Comparison of ENCODE assay signal across 32 cellular contexts in the genomic region with DNA sequence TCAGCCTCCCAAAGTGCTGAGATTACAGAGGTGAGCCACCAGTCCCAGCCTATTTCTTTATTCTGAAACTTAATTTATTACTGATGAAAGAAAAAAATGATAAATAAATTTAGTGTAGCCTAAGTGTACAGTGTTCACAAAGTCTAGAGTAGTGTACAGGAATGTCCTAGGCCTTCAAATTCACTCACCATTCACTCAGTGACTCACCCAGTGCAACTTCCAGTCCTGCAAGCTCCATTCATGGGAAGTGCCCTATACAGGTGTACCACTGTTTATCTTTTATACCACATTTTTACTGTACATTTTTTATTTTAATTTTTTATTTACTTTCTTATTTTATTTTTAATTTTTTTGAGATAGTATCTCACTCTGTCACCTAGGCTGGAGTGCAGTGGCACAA. TPM values are rescaled to one million over a fixed set of nuclear protein-coding genes. Genes with fewer than 3 reads are reported as not detected.
"Had no signal": no experiment of that assay in that cellular context is flagged by ENCODE, and none has a peak within 500 bp of the region (broad histone marks: within the 10 kb centered on the region; RNA-seq: fewer than 3 reads in every experiment).

No MANE protein-coding gene starts in this region.

- H3K4me3 Mint-ChIP-seq: activated CD4-positive, alpha-beta memory T cell treated with anti-CD3 and anti-CD28 coated beads, Interleukin-2, amount 10 ng/mL, durations not matched to agents 7 days and 5 days; activated CD4-positive, alpha-beta T cell treated with anti-CD3 and anti-CD28 coated beads, Interleukin-2, amount 10 ng/mL, durations not matched to agents 7 days and 5 days; activated naive CD8-positive, alpha-beta T cell; activated T-cell treated with anti-CD3 and anti-CD28 coated beads, Interleukin-2, amount 50 U/mL, for 4 hours; activated T-helper 17 cell treated with anti-CD3 and anti-CD28 coated beads, Interleukin-2, amount 50 U/mL, for 72 hours had no signal

- FAIRE-seq: astrocyte, colon, endometrium, endothelial cell of umbilical vein had no signal

- H3K36me3 ChIP-seq: brain microvascular endothelial cell, esophagus squamous epithelium, heart left ventricle had no signal

- H3K27me3 ChIP-seq: brain microvascular endothelial cell, esophagus squamous epithelium, gastrocnemius medialis, heart left ventricle had no signal

- H3K9me3 ChIP-seq: esophagus squamous epithelium, gastrocnemius medialis, heart left ventricle had no signal

- H3K4me3 ChIP-seq: esophagus squamous epithelium, gastrocnemius medialis, heart left ventricle had no signal

- H3K4me1 Mint-ChIP-seq: activated CD4-positive, alpha-beta memory T cell treated with anti-CD3 and anti-CD28 coated beads, Interleukin-2, amount 10 ng/mL, durations not matched to agents 7 days and 5 days; activated CD4-positive, alpha-beta T cell treated with anti-CD3 and anti-CD28 coated beads, Interleukin-2, amount 10 ng/mL, durations not matched to agents 7 days and 5 days; activated T-helper 17 cell treated with anti-CD3 and anti-CD28 coated beads, Interleukin-2, amount 50 U/mL, for 72 hours had no signal

- H3K27ac Mint-ChIP-seq: activated CD4-positive, alpha-beta memory T cell treated with anti-CD3 and anti-CD28 coated beads, Interleukin-2, amount 10 ng/mL, durations not matched to agents 7 days and 5 days; activated CD4-positive, alpha-beta T cell treated with anti-CD3 and anti-CD28 coated beads, Interleukin-2, amount 10 ng/mL, durations not matched to agents 7 days and 5 days; activated naive CD8-positive, alpha-beta T cell; activated T-helper 17 cell treated with anti-CD3 and anti-CD28 coated beads, Interleukin-2, amount 50 U/mL, for 72 hours had no signal

- ATAC-seq: activated T-cell treated with anti-CD3 and anti-CD28 coated beads, Interleukin-2, amount 50 U/mL, for 4 hours; activated T-helper 17 cell treated with anti-CD3 and anti-CD28 coated beads, Interleukin-2, amount 50 U/mL, for 72 hours; gastrocnemius medialis; heart left ventricle had no signal

- DNase-seq: activated CD4-positive, alpha-beta memory T cell treated with anti-CD3 and anti-CD28 coated beads, Interleukin-2, amount 10 ng/mL, durations not matched to agents 7 days and 5 days; activated CD4-positive, alpha-beta T cell treated with anti-CD3 and anti-CD28 coated beads for 1 hour; activated CD4-positive, alpha-beta T cell treated with anti-CD3 and anti-CD28 coated beads for 4 hours; activated CD4-positive, alpha-beta T cell treated with anti-CD3 and anti-CD28 coated beads, Interleukin-2, amount 10 ng/mL, durations not matched to agents 7 days and 5 days; activated CD4-positive, alpha-beta T cell treated with anti-CD3 and anti-CD28 coated beads, Interleukin-2, amount 50 U/mL, for 4 hours; activated effector memory CD4-positive, alpha-beta T cell treated with Interleukin-2 at 50 U/mL for 16 hours; activated gamma-delta T cell treated with Interleukin-2 at 50 U/mL for 16 hours; activated naive CD4-positive, alpha-beta T cell treated with anti-CD3 and anti-CD28 coated beads, Interleukin-2, amount 50 U/mL, for 16 hours; activated naive CD4-positive, alpha-beta T cell treated with Interleukin-2 at 50 U/mL for 16 hours; activated T-cell treated with anti-CD3 and anti-CD28 coated beads, Interleukin-2, amount 50 U/mL, for 4 hours; amniotic stem cell; anterior cingulate cortex; brain microvascular endothelial cell; caudate nucleus; effector CD8-positive, alpha-beta T cell; erythroblast; esophagus squamous epithelium; gastrocnemius medialis; glutamatergic neuron; heart left ventricle; T-helper 2 cell had no signal

- H3K27ac ChIP-seq: brain microvascular endothelial cell, gastrocnemius medialis, heart left ventricle had no signal

- H3K36me3 Mint-ChIP-seq: activated naive CD8-positive, alpha-beta T cell had no signal

- H3K9me3 Mint-ChIP-seq: activated CD4-positive, alpha-beta T cell treated with anti-CD3 and anti-CD28 coated beads, Interleukin-2, amount 10 ng/mL, durations not matched to agents 7 days and 5 days; activated T-cell treated with anti-CD3 and anti-CD28 coated beads, Interleukin-2, amount 50 U/mL, for 4 hours; activated T-helper 17 cell treated with anti-CD3 and anti-CD28 coated beads, Interleukin-2, amount 50 U/mL, for 72 hours had no signal

RNA-seq across cellular contexts. Expression of a gene that starts 12.2 kb away (rescaled TPM):
- total RNA-seq: activated CD4-positive, alpha-beta memory T cell treated with anti-CD3 and anti-CD28 coated beads, Interleukin-2, amount 10 ng/mL, durations not matched to agents 7 days and 5 days; activated CD4-positive, alpha-beta T cell treated with anti-CD3 and anti-CD28 coated beads, Interleukin-2, amount 10 ng/mL, durations not matched to agents 7 days and 5 days; astrocyte; chondrocyte; dermis microvascular lymphatic vessel endothelial cell; endothelial cell of umbilical vein; esophagus squamous epithelium; fibroblast of lung; fibroblast of villous mesenchyme; T-helper 1 cell treated with Interleukin-12 subunit alpha and Interleukin-12 subunit beta and Interleukin-4 antibody, amounts not matched to agents 30 ng/mL and 1 ng/mL, for 36 hours had no signal
- polyA plus RNA-seq: endothelial cell of umbilical vein, fibroblast of lung, heart left ventricle had no signal

RNA-seq across cellular contexts. Expression of a gene that starts 31.4 kb away (rescaled TPM):
- total RNA-seq: endothelial cell of umbilical vein had no signal
